ENCODE assay signal across 34 cellular contexts in genomic region chr3:109228391-109229080, GRCh38.
DNase-seq lines count a peak whose midpoint lies in the region; ATAC-seq, FAIRE-seq and TF ChIP-seq lines count a peak whose summit lies in the region.
"Had no signal": no experiment of that assay in that cellular context is flagged by ENCODE, and none has a peak within 500 bp of the region (broad histone marks: within the 10 kb centered on the region; RNA-seq: fewer than 3 reads in every experiment).

No MANE protein-coding gene starts in this region.

- no peaks in the 10 kb centered on the region for H3K79me2 ChIP-seq in MM.1S (ENCODE audit: low read length)

- H3K27me3 ChIP-seq in HAP-1 (ENCODE audit: low read depth), result no peaks in the 10 kb centered on the region
- H3K27me3 ChIP-seq in MM.1S (replicated peaks; ENCODE audit: insufficient read depth, low read length), result no peaks in the 10 kb centered on the region
- H3K27me3 ChIP-seq: BE2C; BLaER1; BLaER1 treated with 17β-estradiol and CSF1 and Interleukin-3, amounts not matched to agents 10 nM and 100 nM had no signal

- DNase-seq in HAP-1 (ENCODE audit: low spot score in 2 of 2), result peak; percentile 30 to 97
- DNase-seq in M059J (ENCODE audit: low read depth), result peak; percentile 40
- DNase-seq in MM.1S, result peak; percentile 16
- peak; percentile 24 for DNase-seq in foreskin melanocyte
- no peak for DNase-seq in HT-29 (ENCODE audit: low spot score)
- no peak for DNase-seq in CD1c-positive myeloid dendritic cell (ENCODE audit: extremely low spot score)
- no peak for DNase-seq in GM19239 (ENCODE audit: insufficient read length, low spot score)
- DNase-seq: 8988T; ACHN; AML-193; BE2C; C1 segment of cervical spinal cord; Caco-2; Calu3; CD4-positive, alpha-beta memory T cell; CD4-positive, alpha-beta T cell; CD4-positive, CD25-positive, alpha-beta regulatory T cell; CD8-positive, alpha-beta memory T cell; CD8-positive, alpha-beta T cell; COR-L47; DMS 273 treated with DMSO at 0.1 percent for 48 hours; DMS153; DMS53; DMS79; DMS79 treated with DMSO at 0.1 percent for 48 hours; DND-41; EL had no signal

- ATAC-seq in GM21515 (IDR thresholded peaks at IDR 0.05; ENCODE audit: unreplicated experiment), result no peak
- ATAC-seq: A549; CD8-positive, alpha-beta T cell had no signal

- H4K20me1 ChIP-seq in MM.1S (ENCODE audit: insufficient read depth, low read length), result no peaks in the 10 kb centered on the region
- H4K20me1 ChIP-seq: BLaER1; BLaER1 treated with 17β-estradiol and CSF1 and Interleukin-3, amounts not matched to agents 10 nM and 100 nM had no signal

- H3K4me1 ChIP-seq in HAP-1, result peaks cover 17% of the 10 kb centered on the region
- H3K4me1 ChIP-seq in MM.1S (ENCODE audit: low read length), result no peaks in the 10 kb centered on the region
- H3K4me1 ChIP-seq: A549; BE2C; BLaER1; BLaER1 treated with 17β-estradiol and CSF1 and Interleukin-3, amounts not matched to agents 10 nM and 100 nM; Caco-2 had no signal

- no peak for TF ChIP-seq CTCF in MM.1S (IDR thresholded peaks at IDR 0.05; ENCODE audit: low read length)

- no peak overlapping the region for H2AFZ ChIP-seq in MM.1S (ENCODE audit: low read length)

- no peaks in the 10 kb centered on the region for H3K9me3 ChIP-seq in HAP-1
- no peaks in the 10 kb centered on the region for H3K9me3 ChIP-seq in MM.1S (replicated peaks; ENCODE audit: insufficient read depth, low read length)
- H3K9me3 ChIP-seq: A549, BE2C, Caco-2 had no signal

- H3F3A ChIP-seq in MM.1S (ENCODE audit: insufficient read depth, low read length), result no peaks in the 10 kb centered on the region

- H3K9me2 ChIP-seq in MM.1S (replicated peaks; ENCODE audit: insufficient read depth, low read length), result no peaks in the 10 kb centered on the region

- H3K4me3 ChIP-seq in HAP-1, result no peak overlapping the region
- H3K4me3 ChIP-seq in MM.1S (ENCODE audit: low read length), result no peak overlapping the region
- H3K4me3 ChIP-seq: A549; BLaER1; BLaER1 treated with 17β-estradiol and CSF1 and Interleukin-3, amounts not matched to agents 10 nM and 100 nM had no signal

- H3K36me3 ChIP-seq in HAP-1 (replicated peaks) (no peaks in the 10 kb centered on the region), MM.1S (replicated peaks; ENCODE audit: insufficient read depth, low read length) (no peaks in the 10 kb centered on the region)
- H3K36me3 ChIP-seq: BE2C; BLaER1; BLaER1 treated with 17β-estradiol and CSF1 and Interleukin-3, amounts not matched to agents 10 nM and 100 nM had no signal

- H3K27ac ChIP-seq in MM.1S (ENCODE audit: low read length), result no peak overlapping the region
- H3K27ac ChIP-seq: 22Rv1; A549; BLaER1; BLaER1 treated with 17β-estradiol and CSF1 and Interleukin-3, amounts not matched to agents 10 nM and 100 nM; C4-2B had no signal

- in situ Hi-C loops in HAP-1 (cut with MboI; ENCODE audit: low sequenced_read_pairs), result no loop called here

- no peak overlapping the region for H3K4me2 ChIP-seq in MM.1S (ENCODE audit: low read depth, low read length)
- H3K4me2 ChIP-seq: A549; BLaER1; BLaER1 treated with 17β-estradiol and CSF1 and Interleukin-3, amounts not matched to agents 10 nM and 100 nM had no signal

- FAIRE-seq in GM19239 (lab: Jason Lieb, UNC), result no peak
- FAIRE-seq: A204.1 had no signal

- H3K9ac ChIP-seq in MM.1S (ENCODE audit: low read length), result no peak overlapping the region
- H3K9ac ChIP-seq: BLaER1; BLaER1 treated with 17β-estradiol and CSF1 and Interleukin-3, amounts not matched to agents 10 nM and 100 nM had no signal

Comparison
In these comparisons a context has a peak if more than half of its experiments do, and no peak if none do; other contexts are left out.
1. DNase-seq: peak in HAP-1 (2 of 2), M059J (single experiment), MM.1S (single experiment) and foreskin melanocyte (single experiment); none in HT-29 (single experiment), CD1c-positive myeloid dendritic cell (single experiment) and GM19239 (single experiment).